12 cellular contexts compared by ENCODE assay signal in the genomic region with DNA sequence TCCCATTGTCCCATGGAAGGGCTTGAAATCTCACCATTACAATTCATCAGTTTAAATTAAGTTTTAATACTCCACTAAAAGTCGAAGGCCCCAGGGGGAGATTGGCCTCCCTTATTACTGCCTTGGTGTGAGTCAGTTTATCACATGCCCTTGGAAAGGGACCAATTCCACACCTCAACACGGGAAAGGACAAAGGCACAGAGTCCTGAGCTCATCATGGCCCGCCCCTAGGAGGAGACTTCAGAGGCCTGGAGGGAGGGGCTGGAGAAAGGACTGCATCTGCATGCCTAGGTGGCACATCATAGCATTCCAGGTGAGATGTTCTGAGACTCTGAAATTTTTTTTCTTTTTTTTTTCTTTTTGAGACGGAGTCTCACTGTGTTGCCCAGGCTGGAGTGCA. TPM values are rescaled to one million over a fixed set of nuclear protein-coding genes. Genes with fewer than 3 reads are reported as not detected.
DNase-seq lines count a peak whose midpoint lies in the region; ATAC-seq and TF ChIP-seq lines count a peak whose summit lies in the region.
"Had no signal": no experiment of that assay in that cellular context is flagged by ENCODE, and none has a peak within 500 bp of the region (broad histone marks: within the 10 kb centered on the region; RNA-seq: fewer than 3 reads in every experiment).

No MANE protein-coding gene starts in this region.

- no peaks in the 10 kb centered on the region; the same call in 1 of the 2 replicates for H3F3A ChIP-seq in OCI-LY1 (ENCODE audit: insufficient read depth, low read length)

- H3K4me1 Mint-ChIP-seq in activated naive CD8-positive, alpha-beta T cell (ENCODE audit: low read depth): peaks cover 16% of the 10 kb centered on the region
- peaks cover 19% of the 10 kb centered on the region for H3K4me1 Mint-ChIP-seq in activated naive CD8-positive, alpha-beta T cell treated with anti-CD3 and anti-CD28 coated beads, Interleukin-2, amount 50 U/mL, for 24 hours
- peaks cover 9% of the 10 kb centered on the region for H3K4me1 Mint-ChIP-seq in type B pancreatic cell (ENCODE audit: unreplicated experiment)

- H3K27me3 Mint-ChIP-seq in activated naive CD8-positive, alpha-beta T cell: no peaks in the 10 kb centered on the region
- peaks cover 3% of the 10 kb centered on the region for H3K27me3 Mint-ChIP-seq in activated naive CD8-positive, alpha-beta T cell treated with anti-CD3 and anti-CD28 coated beads, Interleukin-2, amount 50 U/mL, for 24 hours
- H3K27me3 Mint-ChIP-seq in type B pancreatic cell: peaks cover 57% of the 10 kb centered on the region

- H3K79me2 ChIP-seq in OCI-LY1 (ENCODE audit: insufficient read depth, low read length): peaks cover 25% of the 10 kb centered on the region

- H3K27me3 ChIP-seq in OCI-LY1 (ENCODE audit: insufficient read depth, low read length) (no peaks in the 10 kb centered on the region), tibial artery (peaks cover 0 to 16% of the 10 kb centered on the region in 2 donors)
- H3K27me3 ChIP-seq: adrenal gland had no signal

- ATAC-seq in activated naive CD8-positive, alpha-beta T cell treated with anti-CD3 and anti-CD28 coated beads, Interleukin-2, amount 50 U/mL, for 24 hours: no peak
- no peak for ATAC-seq in GM19351 (IDR thresholded peaks at IDR 0.05; ENCODE audit: unreplicated experiment)
- ATAC-seq: HepG2 had no signal

- H3K4me1 ChIP-seq in OCI-LY1 (ENCODE audit: insufficient read depth, low read length, severe bottlenecking) (peaks cover 81% of the 10 kb centered on the region), tibial artery (peaks cover 0 to 21% (median 10%) of the 10 kb centered on the region in 4 donors)
- H3K4me1 ChIP-seq: BE2C had no signal

- peak overlapping the region; percentile 90 for H3K4me2 ChIP-seq in OCI-LY1 (ENCODE audit: low read length)

- peaks cover 10% of the 10 kb centered on the region; the same call in 1 of the 2 replicates for H3K36me3 ChIP-seq in OCI-LY1 (ENCODE audit: insufficient read depth, low read length)
- no peaks in the 10 kb centered on the region for H3K36me3 ChIP-seq in tibial artery
- H3K36me3 ChIP-seq: adrenal gland, BE2C had no signal

- H3K27ac ChIP-seq in OCI-LY1 (ENCODE audit: low read depth, low read length, poor library complexity, severe bottlenecking) (peak overlapping the region; percentile 100), tibial artery (no peak overlapping the region)
- H3K27ac ChIP-seq: adrenal gland had no signal

- H3K27ac Mint-ChIP-seq in activated naive CD8-positive, alpha-beta T cell: no peak overlapping the region
- no peak overlapping the region for H3K27ac Mint-ChIP-seq in activated naive CD8-positive, alpha-beta T cell treated with anti-CD3 and anti-CD28 coated beads, Interleukin-2, amount 50 U/mL, for 24 hours
- H3K27ac Mint-ChIP-seq in type B pancreatic cell: peak overlapping the region; percentile 88

- no peaks in the 10 kb centered on the region for H3K9me3 ChIP-seq in OCI-LY1 (ENCODE audit: low read length)
- no peaks in the 10 kb centered on the region for H3K9me3 ChIP-seq in tibial artery
- H3K9me3 ChIP-seq: adrenal gland, BE2C had no signal

- intact Hi-C loops in tibial artery (cut with DNase I; ENCODE audit: low total_unique reads): no loop called here

- H4K20me1 ChIP-seq in OCI-LY1 (ENCODE audit: insufficient read depth, low read length): no peaks in the 10 kb centered on the region

- no peak overlapping the region for H2AFZ ChIP-seq in OCI-LY1 (ENCODE audit: low read length)

- H3K4me3 ChIP-seq in OCI-LY1 (ENCODE audit: low read depth, low read length, poor library complexity, severe bottlenecking) (peak overlapping the region; percentile 84), fibroblast of the aortic adventitia (ENCODE audit: low read depth, low read length) (no peak overlapping the region), tibial artery (no peak overlapping the region)
- H3K4me3 ChIP-seq: adrenal gland had no signal

- no peak for DNase-seq in activated naive CD8-positive, alpha-beta T cell treated with anti-CD3 and anti-CD28 coated beads, Interleukin-2, amount 50 U/mL, for 24 hours
- DNase-seq in fibroblast of the aortic adventitia (ENCODE audit: low read depth) (peak; percentile 39), type B pancreatic cell (ENCODE audit: extremely low spot score, unreplicated experiment) (no peak), tibial artery (no peak), SHP77 (lab: John Stamatoyannopoulos, UW) (no peak)
- DNase-seq: activated CD4-positive, alpha-beta T cell treated with anti-CD3 and anti-CD28 coated beads, Interleukin-2, amount 50 U/mL, for 48 hours; adrenal gland; BE2C had no signal

- no peaks in the 10 kb centered on the region for H3K9me3 Mint-ChIP-seq in activated naive CD8-positive, alpha-beta T cell (ENCODE audit: low read depth)
- H3K9me3 Mint-ChIP-seq in activated naive CD8-positive, alpha-beta T cell treated with anti-CD3 and anti-CD28 coated beads, Interleukin-2, amount 50 U/mL, for 24 hours: no peaks in the 10 kb centered on the region
- no peaks in the 10 kb centered on the region for H3K9me3 Mint-ChIP-seq in type B pancreatic cell

- TF ChIP-seq CTCF in OCI-LY1 (IDR thresholded peaks at IDR 0.05; ENCODE audit: low read length): no peak
- TF ChIP-seq CTCF in fibroblast of the aortic adventitia (IDR thresholded peaks at IDR 0.05; ENCODE audit: insufficient read depth, low read length): no peak
- TF ChIP-seq CTCF in type B pancreatic cell (conservative IDR thresholded peaks at IDR 0.05): no peak
- TF ChIP-seq CTCF in tibial artery (IDR thresholded peaks at IDR 0.05): no peak

- H3K9ac ChIP-seq in OCI-LY1 (ENCODE audit: low read length): peak overlapping the region; percentile 95; the same call in 1 of the 2 replicates

- peak overlapping the region; percentile 31 for H3K4me3 Mint-ChIP-seq in activated naive CD8-positive, alpha-beta T cell
- no peak overlapping the region for H3K4me3 Mint-ChIP-seq in activated naive CD8-positive, alpha-beta T cell treated with anti-CD3 and anti-CD28 coated beads, Interleukin-2, amount 50 U/mL, for 24 hours
- H3K4me3 Mint-ChIP-seq in type B pancreatic cell: peak overlapping the region; percentile 76

- no peaks in the 10 kb centered on the region for H3K36me3 Mint-ChIP-seq in activated naive CD8-positive, alpha-beta T cell
- H3K36me3 Mint-ChIP-seq in activated naive CD8-positive, alpha-beta T cell treated with anti-CD3 and anti-CD28 coated beads, Interleukin-2, amount 50 U/mL, for 24 hours (ENCODE audit: low read depth): peaks cover 7% of the 10 kb centered on the region
- peaks cover 8% of the 10 kb centered on the region for H3K36me3 Mint-ChIP-seq in type B pancreatic cell

- H3K9me2 ChIP-seq in OCI-LY1 (ENCODE audit: low read depth, low read length): no peaks in the 10 kb centered on the region

RNA-seq across cellular contexts. Expression of a gene that starts 2.8 kb away (rescaled TPM):
- total RNA-seq in fibroblast of the aortic adventitia (ENCODE audit: low replicate concordance) (13.7 and 83.5 TPM in 2 replicates), type B pancreatic cell (ENCODE audit: low replicate concordance) (28.2 and 43.8 TPM in 2 replicates)

RNA-seq across cellular contexts. Expression of a gene that starts 48.4 kb away (rescaled TPM):
- total RNA-seq in fibroblast of the aortic adventitia (ENCODE audit: low replicate concordance): 40.3 and 46.0 TPM in 2 replicates
- 25.3 and 28.0 TPM in 2 replicates for total RNA-seq in type B pancreatic cell (ENCODE audit: low replicate concordance)
